ENCODE assay signal across 21 cellular contexts in genomic region chr21:34821717-34822116, GRCh38.
"Had no signal": no experiment of that assay in that cellular context is flagged by ENCODE, and none has a peak within 500 bp of the region (broad histone marks: within the 10 kb centered on the region; RNA-seq: fewer than 3 reads in every experiment).

No MANE protein-coding gene starts in this region.

- H3K27ac Mint-ChIP-seq: activated CD4-positive, alpha-beta T cell treated with anti-CD3 and anti-CD28 coated beads, Interleukin-2, amount 10 ng/mL, durations not matched to agents 24 days and 14 days; activated CD8-positive, alpha-beta memory T cell treated with anti-CD3 and anti-CD28 coated beads, Interleukin-2, amount 10 ng/mL, durations not matched to agents 7 days and 5 days; activated naive CD8-positive, alpha-beta T cell treated with anti-CD3 and anti-CD28 coated beads for 36 hours; T-helper 1 cell treated with Interleukin-12 subunit alpha and Interleukin-12 subunit beta and Interleukin-4 antibody, amounts not matched to agents 30 μg/mL and 1 μg/mL, for 36 hours had no signal

- H3K4me2 ChIP-seq: KMS-11 had no signal

- H3K27me3 ChIP-seq: brain microvascular endothelial cell, MG63 had no signal

- H3K4me3 Mint-ChIP-seq: activated CD4-positive, alpha-beta T cell treated with anti-CD3 and anti-CD28 coated beads, Interleukin-2, amount 10 ng/mL, durations not matched to agents 24 days and 14 days; activated CD8-positive, alpha-beta memory T cell treated with anti-CD3 and anti-CD28 coated beads, Interleukin-2, amount 10 ng/mL, durations not matched to agents 7 days and 5 days; activated naive CD8-positive, alpha-beta T cell treated with anti-CD3 and anti-CD28 coated beads for 36 hours; activated T-cell treated with anti-CD3 and anti-CD28 coated beads, Interleukin-2, amount 50 U/mL, for 4 hours; T-helper 1 cell treated with Interleukin-12 subunit alpha and Interleukin-12 subunit beta and Interleukin-4 antibody, amounts not matched to agents 30 μg/mL and 1 μg/mL, for 36 hours had no signal

- DNase-seq: activated CD4-positive, alpha-beta T cell treated with anti-CD3 and anti-CD28 coated beads, Interleukin-2, amount 10 ng/mL, durations not matched to agents 24 days and 14 days; activated CD4-positive, alpha-beta T cell treated with anti-CD3 and anti-CD28 coated beads, Interleukin-2, amount 50 U/mL, for 48 hours; activated CD8-positive, alpha-beta memory T cell treated with anti-CD3 and anti-CD28 coated beads, Interleukin-2, amount 10 ng/mL, durations not matched to agents 7 days and 5 days; activated effector memory CD4-positive, alpha-beta T cell treated with anti-CD3 and anti-CD28 coated beads, Interleukin-2, amount 50 U/mL, for 16 hours; activated naive CD4-positive, alpha-beta T cell treated with Interleukin-2 at 50 U/mL for 16 hours; activated naive CD8-positive, alpha-beta T cell treated with anti-CD3 and anti-CD28 coated beads for 36 hours; activated T-cell treated with anti-CD3 and anti-CD28 coated beads, Interleukin-2, amount 50 U/mL, for 4 hours; brain microvascular endothelial cell; MG63; MV-4-11; NCI-H1105; NCI-H1436; NCI-H1694 treated with DMSO at 0.1 percent for 48 hours; NCI-H2029 treated with DMSO at 0.1 percent for 48 hours; NCI-H345; NCI-H510A; NCI-H526 treated with DMSO at 0.1 percent for 48 hours; NCI-H82; T1000 had no signal

- H3K4me3 ChIP-seq: MG63 had no signal

- H3K27me3 Mint-ChIP-seq: activated CD4-positive, alpha-beta T cell treated with anti-CD3 and anti-CD28 coated beads, Interleukin-2, amount 10 ng/mL, durations not matched to agents 24 days and 14 days; activated CD8-positive, alpha-beta memory T cell treated with anti-CD3 and anti-CD28 coated beads, Interleukin-2, amount 10 ng/mL, durations not matched to agents 7 days and 5 days; activated naive CD8-positive, alpha-beta T cell treated with anti-CD3 and anti-CD28 coated beads for 36 hours had no signal

- H3K9me3 Mint-ChIP-seq: activated naive CD8-positive, alpha-beta T cell treated with anti-CD3 and anti-CD28 coated beads for 36 hours; T-helper 1 cell treated with Interleukin-12 subunit alpha and Interleukin-12 subunit beta and Interleukin-4 antibody, amounts not matched to agents 30 μg/mL and 1 μg/mL, for 36 hours had no signal

- H3K4me1 Mint-ChIP-seq: activated naive CD8-positive, alpha-beta T cell treated with anti-CD3 and anti-CD28 coated beads for 36 hours had no signal

- H3K9me3 ChIP-seq: MG63 had no signal

- H3K27ac ChIP-seq: KMS-11 had no signal

- H3K9ac ChIP-seq: KMS-11 had no signal
